Comparison of ENCODE assay signal across 9 cellular contexts in the genomic region with DNA sequence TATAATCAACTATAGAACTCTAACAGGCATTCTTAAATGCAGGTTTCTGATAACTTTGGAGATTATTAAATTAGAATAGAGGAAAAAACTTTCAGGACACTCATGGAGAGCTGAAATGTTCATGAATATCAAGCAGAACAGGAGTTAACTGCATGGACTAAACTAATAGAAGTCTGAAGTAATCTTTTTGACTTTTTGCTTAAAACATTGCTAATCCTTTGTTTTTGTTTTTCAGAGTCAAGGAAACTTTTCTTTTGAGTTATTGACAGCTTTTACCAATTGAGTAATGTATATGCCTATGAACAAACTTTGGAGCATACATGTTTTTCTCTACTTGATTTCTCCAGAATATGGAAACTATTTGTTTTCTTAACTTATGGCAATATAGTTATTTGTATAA.
"Had no signal": no experiment of that assay in that cellular context is flagged by ENCODE, and none has a peak within 500 bp of the region (broad histone marks: within the 10 kb centered on the region; RNA-seq: fewer than 3 reads in every experiment).

No MANE protein-coding gene starts in this region.

- H3K4me3 Mint-ChIP-seq: GM23338, H9, HFFc6 had no signal

- H3K4me1 Mint-ChIP-seq: GM23338, H9 had no signal

- H3K9ac ChIP-seq: GM23248 had no signal

- H3K4me3 ChIP-seq: GM23248, GM23338, HAP-1 had no signal

- H3K27ac Mint-ChIP-seq: GM23338, H9, HFFc6 had no signal

- ATAC-seq: GM23338, HCT116 had no signal

- DNase-seq: GM23248, GOT3, H7, H9, HCEC 1CT, HFFc6 had no signal

- H3K36me3 ChIP-seq: HAP-1 had no signal

- H3K27ac ChIP-seq: GM23248 had no signal

- H3K4me1 ChIP-seq: HAP-1 had no signal

- H3K9me3 ChIP-seq: HAP-1 had no signal
